In genomic region chr5:125045647-125046046, GRCh38 we compare ENCODE assay signal across 19 cellular contexts.
DNase-seq lines count a peak whose midpoint lies in the region; ATAC-seq, FAIRE-seq and TF ChIP-seq lines count a peak whose summit lies in the region.
"Had no signal": no experiment of that assay in that cellular context is flagged by ENCODE, and none has a peak within 500 bp of the region (broad histone marks: within the 10 kb centered on the region; RNA-seq: fewer than 3 reads in every experiment).

No MANE protein-coding gene starts in this region.

- peak; percentile 12; the same call in 1 of the 2 replicates for ATAC-seq in IMR-90 (ENCODE audit: low read depth)
- ATAC-seq in GM19023 (IDR thresholded peaks at IDR 0.05; ENCODE audit: unreplicated experiment): no peak
- no peak for ATAC-seq in HG03520 (IDR thresholded peaks at IDR 0.05; ENCODE audit: unreplicated experiment)
- no peak for ATAC-seq in GM19328 (IDR thresholded peaks at IDR 0.05; ENCODE audit: unreplicated experiment)
- ATAC-seq: CD8-positive, alpha-beta T cell had no signal

- H2BK5ac ChIP-seq in IMR-90 (ENCODE audit: low read depth, low read length, poor library complexity, severe bottlenecking): no peak overlapping the region

- 0 out of 2 replicates have a peak overlapping the region, but pooled peaks have one; percentile 14 for H2BK20ac ChIP-seq in IMR-90 (ENCODE audit: low read depth, low read length)

- BruUV-seq in IMR-90 (replicated peaks; lab: Mats Ljungman, UMichigan): no TSS peak
- no TSS peak for BruUV-seq in endothelial cell of umbilical vein (replicated peaks; lab: Mats Ljungman, UMichigan)

- POLR2A ChIA-PET in IMR-90 (lab: Charles Lee; ENCODE audit: unreplicated experiment): no interaction called here
- POLR2A ChIA-PET in endothelial cell of umbilical vein (lab: Charles Lee): no interaction called here

- H3K4me1 ChIP-seq in IMR-90 (ENCODE audit: control insufficient read depth, insufficient read depth, low read length): peaks cover 13% of the 10 kb centered on the region; the same call in 1 of the 2 replicates
- H3K4me1 ChIP-seq in endothelial cell of umbilical vein (ENCODE audit: control insufficient read depth, extremely low read depth, insufficient read depth, low read length): peaks cover 34% of the 10 kb centered on the region

- H3K9me3 ChIP-seq in IMR-90 (ENCODE audit: control insufficient read depth, insufficient read depth, low read length) (no peaks in the 10 kb centered on the region), endothelial cell of umbilical vein (replicated peaks; ENCODE audit: control insufficient read depth, insufficient read depth, low read length) (no peaks in the 10 kb centered on the region)
- H3K9me3 ChIP-seq: SK-N-SH had no signal

- H3K4ac ChIP-seq in IMR-90 (ENCODE audit: low read depth, low read length): no peak overlapping the region

- no peaks in the 10 kb centered on the region for H3K79me2 ChIP-seq in endothelial cell of umbilical vein (ENCODE audit: control insufficient read depth, insufficient read depth, low read length)

- peaks cover 5% of the 10 kb centered on the region; the same call in 1 of the 2 replicates for H3K9me1 ChIP-seq in IMR-90 (ENCODE audit: insufficient read depth, low read length)
- no peaks in the 10 kb centered on the region for H3K9me1 ChIP-seq in endothelial cell of umbilical vein (replicated peaks; ENCODE audit: control insufficient read depth, extremely low read depth, insufficient read depth, low read length)

- TF ChIP-seq RAD21 in IMR-90 (IDR thresholded peaks at IDR 0.05; ENCODE audit: low read length): no peak

- H3K9ac ChIP-seq in IMR-90 (ENCODE audit: low read depth, low read length): no peak overlapping the region
- H3K9ac ChIP-seq in endothelial cell of umbilical vein (replicated peaks; ENCODE audit: extremely low read depth, insufficient read depth, low read length): no peak overlapping the region
- H3K9ac ChIP-seq: SK-N-SH had no signal

- no peak overlapping the region for H2BK15ac ChIP-seq in IMR-90 (ENCODE audit: low read depth, low read length)

- TF ChIP-seq POLR2A in IMR-90 (IDR thresholded peaks at IDR 0.05; ENCODE audit: low read depth, low read length) (no peak), endothelial cell of umbilical vein (IDR thresholded peaks at IDR 0.05; ENCODE audit: low read depth, low read length) (no peak)

- in situ Hi-C loops in IMR-90 (cut with MboI; ENCODE audit: low sequenced_read_pairs): no loop called here

- TF ChIP-seq CTCF in IMR-90 (conservative IDR thresholded peaks at IDR 0.05; ENCODE audit: low read depth, low read length) (no peak), endothelial cell of umbilical vein (IDR thresholded peaks at IDR 0.05; ENCODE audit: extremely low read depth in 1 of 2, insufficient read depth in 1 of 2, low read depth in 1 of 2, low read length in 2 of 2) (no peak)

- H2AK9ac ChIP-seq in IMR-90 (replicated peaks; ENCODE audit: low read depth, low read length, poor library complexity): no peak overlapping the region

- no peaks in the 10 kb centered on the region for H3K27me3 ChIP-seq in IMR-90 (ENCODE audit: control insufficient read depth, insufficient read depth, low read length)
- no peaks in the 10 kb centered on the region for H3K27me3 ChIP-seq in endothelial cell of umbilical vein (ENCODE audit: control insufficient read depth in 2 of 2, insufficient read depth in 2 of 2, low read length in 2 of 2)

- dilution Hi-C loops in IMR-90 (cut with HindIII; ENCODE audit: low sequenced_read_pairs, unreplicated experiment): no loop called here
- dilution Hi-C loops in endothelial cell of umbilical vein (cut with MboI; ENCODE audit: extremely low pct_ligation_motif_present, low sequenced_read_pairs): no loop called here

- H2AFZ ChIP-seq in IMR-90 (replicated peaks; ENCODE audit: low read length, poor library complexity): no peak overlapping the region
- no peak overlapping the region for H2AFZ ChIP-seq in endothelial cell of umbilical vein (ENCODE audit: low read depth, low read length)

- H3K4me3 ChIP-seq in IMR-90 (ENCODE audit: insufficient read depth, low read depth, low read length): no peak overlapping the region
- H3K4me3 ChIP-seq in endothelial cell of umbilical vein (replicated peaks in 1 of 3; ENCODE audit: insufficient read depth in 1 of 3, low read depth in 1 of 3, low read length in 3 of 3): no peak overlapping the region

- H3K27ac ChIP-seq in IMR-90 (ENCODE audit: insufficient read depth, low read length) (no peak overlapping the region), endothelial cell of umbilical vein (ENCODE audit: insufficient read depth, low read depth, low read length) (peak overlapping the region; percentile 37)

- H3K36me3 ChIP-seq in IMR-90 (ENCODE audit: control insufficient read depth, insufficient read depth, low read length) (no peaks in the 10 kb centered on the region), endothelial cell of umbilical vein (ENCODE audit: control insufficient read depth in 2 of 2, extremely low read depth in 1 of 2, insufficient read depth in 2 of 2, low read length in 2 of 2) (no peaks in the 10 kb centered on the region)

- H3K18ac ChIP-seq in IMR-90 (ENCODE audit: low read depth, low read length): no peak overlapping the region

- no peak overlapping the region for H4K5ac ChIP-seq in IMR-90 (ENCODE audit: low read depth, low read length)

- no peaks in the 10 kb centered on the region for H4K20me1 ChIP-seq in IMR-90 (ENCODE audit: insufficient read depth, low read length)
- H4K20me1 ChIP-seq in endothelial cell of umbilical vein (replicated peaks; ENCODE audit: control insufficient read depth, extremely low read depth, insufficient read depth, low read length): no peaks in the 10 kb centered on the region

- no peak overlapping the region for H4K8ac ChIP-seq in IMR-90 (ENCODE audit: low read depth in 2 of 2, low read length in 2 of 2)

- no peaks in the 10 kb centered on the region for H3K79me1 ChIP-seq in IMR-90 (ENCODE audit: low read depth in 1 of 2, low read length in 2 of 2)

- CTCF ChIA-PET in IMR-90 (lab: Yijun Ruan, JAX) (no interaction called here), endothelial cell of umbilical vein (lab: Charles Lee) (no interaction called here)

- no peak overlapping the region for H2BK120ac ChIP-seq in IMR-90 (ENCODE audit: low read depth, low read length)

- intact Hi-C loops in IMR-90 (cut with micrococcal nuclease): no loop called here
- intact Hi-C loops in endothelial cell of umbilical vein (cut with micrococcal nuclease): loop anchor here (2.0 kb wide), 2 partner anchors 299 to 365 kb away; partner anchors contain the start of gene ZNF608

- no peak overlapping the region for H3K4me2 ChIP-seq in IMR-90 (ENCODE audit: low read depth, low read length)
- peak overlapping the region; percentile 47 for H3K4me2 ChIP-seq in endothelial cell of umbilical vein (ENCODE audit: insufficient read depth, low read length)

- no CpG with 5 or more reads among the region's 3 CpGs for WGBS in IMR-90 (ENCODE audit: extremely low coverage in 2 of 2, insufficient read length in 1 of 2), 2 experiments

- no peak overlapping the region for H4K91ac ChIP-seq in IMR-90 (ENCODE audit: insufficient read depth, low read depth, low read length)

- H3K56ac ChIP-seq in IMR-90 (ENCODE audit: extremely low read depth, insufficient read depth, low read length): no peak overlapping the region

- peak; percentile 65 for DNase-seq in DMS53 treated with DMSO at 0.1 percent for 48 hours (lab: John Stamatoyannopoulos, UW; ENCODE audit: unreplicated experiment)
- peak; percentile 54 for DNase-seq in IMR-90
- DNase-seq in endothelial cell of umbilical vein (ENCODE audit: low read depth, low spot score): peak; percentile 41
- no peak for DNase-seq in COR-L47 (lab: John Stamatoyannopoulos, UW)
- DNase-seq: CD8-positive, alpha-beta T cell; DMS 273 treated with DMSO at 0.1 percent for 48 hours; KG1; NCI-H1048; NCI-H146; NCI-H2081; NCI-H510A treated with DMSO at 0.1 percent for 48 hours; Right ventricle myocardium superior; SK-N-SH; T-helper 1 cell had no signal

- no peak overlapping the region for H2AK5ac ChIP-seq in IMR-90 (ENCODE audit: low read depth, low read length)

- no peak overlapping the region for H3K23ac ChIP-seq in IMR-90 (ENCODE audit: low read depth, low read length)

- FAIRE-seq in endothelial cell of umbilical vein (lab: Jason Lieb, UNC): peak; percentile 24
- FAIRE-seq: GM19239, H54 had no signal

- H3K14ac ChIP-seq in IMR-90 (replicated peaks; ENCODE audit: low read depth, low read length): no peak overlapping the region

TF ChIP-seq in IMR-90, 13 proteins besides CTCF, POLR2A, EP300 and RAD21 (continues in another document):
- TF ChIP-seq BHLHE40 (IDR thresholded peaks at IDR 0.05; ENCODE audit: low read depth, low read length): no peak
- no peak for TF ChIP-seq ELK1 (IDR thresholded peaks at IDR 0.05; ENCODE audit: borderline replicate concordance, low read depth, low read length)
- no peak for TF ChIP-seq MAFK (IDR thresholded peaks at IDR 0.05; ENCODE audit: low read depth, low read length)
- TF ChIP-seq RFX5 (IDR thresholded peaks at IDR 0.05; ENCODE audit: low read depth, low read length): no peak
- TF ChIP-seq MAZ (IDR thresholded peaks at IDR 0.05; ENCODE audit: borderline replicate concordance, low read depth, low read length): no peak

TF ChIP-seq in endothelial cell of umbilical vein, 7 proteins besides CTCF, POLR2A, EP300 and RAD21:
- TF ChIP-seq MYC (IDR thresholded peaks at IDR 0.05; ENCODE audit: low read depth, low read length): no peak
- TF ChIP-seq MAX (IDR thresholded peaks at IDR 0.05; ENCODE audit: insufficient read depth, insufficient read length): no peak
- no peak for TF ChIP-seq EZH2 (IDR thresholded peaks at IDR 0.05; ENCODE audit: borderline replicate concordance, low read depth, low read length, severe bottlenecking)
- no peak for TF ChIP-seq POLR2AphosphoS5 (IDR thresholded peaks at IDR 0.05; ENCODE audit: insufficient read depth, low read depth, low read length)
- peak; percentile 38 for TF ChIP-seq JUN (IDR thresholded peaks at IDR 0.05; ENCODE audit: borderline replicate concordance, insufficient read depth, insufficient read length, low read depth)
- peak; percentile 71 for TF ChIP-seq FOS (IDR thresholded peaks at IDR 0.05; ENCODE audit: borderline replicate concordance, insufficient read depth, low read length)
- TF ChIP-seq GATA2 (IDR thresholded peaks at IDR 0.05; ENCODE audit: insufficient read depth, insufficient read length, low read depth, low read length): no peak
